Comparison of ENCODE assay signal across 1 cellular context in genomic region chr14:64915797-64916196, GRCh38.
TF ChIP-seq lines count a peak whose summit lies in the region.

No MANE protein-coding gene starts in this region.

TF ChIP-seq in HepG2, 621 proteins besides CTCF, POLR2A, EP300 and RAD21:
- no peak for TF ChIP-seq SATB2 (CRISPR knock-in tag; IDR thresholded peaks at IDR 0.05)
- TF ChIP-seq ZBTB33 (CRISPR knock-in tag; IDR thresholded peaks at IDR 0.05), result peak; percentile 92; the same call in 1 of the 2 replicates
